In genomic region chr14:74608959-74609611, GRCh38 we compare ENCODE assay signal across 1 cellular context.
TF ChIP-seq lines count a peak whose summit lies in the region.

No MANE protein-coding gene starts in this region.

TF ChIP-seq in K562, 482 proteins besides CTCF, POLR2A, EP300 and RAD21 (continued from another document):
- TF ChIP-seq VEZF1 (CRISPR knock-in tag; IDR thresholded peaks at IDR 0.05) (no peak), SOX6 (IDR thresholded peaks at IDR 0.05) (peak; percentile 29; the same call in 1 of the 2 replicates), ZBTB17 (CRISPR knock-in tag; IDR thresholded peaks at IDR 0.05) (no peak)
